13 cellular contexts compared by ENCODE assay signal in the genomic region with DNA sequence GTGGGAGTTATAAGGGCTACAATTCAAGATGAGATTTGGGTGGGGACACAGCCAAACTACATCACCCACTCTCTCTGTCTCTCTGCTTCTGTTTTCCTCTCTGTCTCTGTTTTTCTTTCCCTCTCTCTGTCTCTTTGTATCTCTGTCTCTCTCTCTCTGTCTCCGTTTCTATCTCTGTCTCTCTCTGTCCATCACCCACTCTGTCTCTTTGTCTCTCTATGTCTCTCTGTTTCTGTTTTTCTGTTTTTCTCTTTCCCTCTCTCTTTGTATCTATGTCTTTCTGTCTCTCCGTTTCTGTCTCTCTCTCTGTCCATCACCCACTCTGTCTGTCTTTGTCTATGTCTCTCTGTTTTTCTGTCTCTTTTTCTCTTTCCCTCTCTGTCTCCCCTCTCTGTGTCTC. TPM values are rescaled to one million over a fixed set of nuclear protein-coding genes. Genes with fewer than 3 reads are reported as not detected.
"Had no signal": no experiment of that assay in that cellular context is flagged by ENCODE, and none has a peak within 500 bp of the region (broad histone marks: within the 10 kb centered on the region; RNA-seq: fewer than 3 reads in every experiment).

No MANE protein-coding gene starts in this region.

- H3K4me1 Mint-ChIP-seq: nephron had no signal

- H3K27me3 ChIP-seq: ascending aorta, heart left ventricle, sigmoid colon, stomach had no signal

- H3K4me3 ChIP-seq: ascending aorta, heart left ventricle, mucosa of descending colon, sigmoid colon, SK-N-MC, stomach had no signal

- H3K9me3 Mint-ChIP-seq: nephron, T-cell had no signal

- H3K4me1 ChIP-seq: ascending aorta, heart left ventricle, sigmoid colon, stomach had no signal

- ATAC-seq: heart left ventricle, left colon, mucosa of descending colon, T-cell had no signal

- H3K27me3 Mint-ChIP-seq: T-cell had no signal

- H3K27ac ChIP-seq: ascending aorta, heart left ventricle, sigmoid colon, SK-N-MC, stomach had no signal

- DNase-seq: activated CD4-positive, alpha-beta T cell treated with anti-CD3 and anti-CD28 coated beads, Interleukin-2, amount 50 U/mL, for 1 hour; activated CD4-positive, CD25-positive, alpha-beta regulatory T cell; left colon; mammary epithelial cell; sigmoid colon; stimulated activated CD4-positive, alpha-beta T cell treated with anti-CD3 and anti-CD28 coated beads, Interleukin-2, amount 100 ng/mL, for 24 hours; stomach; T-cell had no signal

- H3K4me3 Mint-ChIP-seq: nephron, T-cell had no signal

- H3K27ac Mint-ChIP-seq: nephron had no signal

RNA-seq across cellular contexts. Expression of a gene that starts 25.3 kb away (rescaled TPM):
- total RNA-seq: mammary epithelial cell had no signal
- polyA plus RNA-seq: mammary epithelial cell had no signal
